ENCODE assay signal across 8 cellular contexts in the genomic region with DNA sequence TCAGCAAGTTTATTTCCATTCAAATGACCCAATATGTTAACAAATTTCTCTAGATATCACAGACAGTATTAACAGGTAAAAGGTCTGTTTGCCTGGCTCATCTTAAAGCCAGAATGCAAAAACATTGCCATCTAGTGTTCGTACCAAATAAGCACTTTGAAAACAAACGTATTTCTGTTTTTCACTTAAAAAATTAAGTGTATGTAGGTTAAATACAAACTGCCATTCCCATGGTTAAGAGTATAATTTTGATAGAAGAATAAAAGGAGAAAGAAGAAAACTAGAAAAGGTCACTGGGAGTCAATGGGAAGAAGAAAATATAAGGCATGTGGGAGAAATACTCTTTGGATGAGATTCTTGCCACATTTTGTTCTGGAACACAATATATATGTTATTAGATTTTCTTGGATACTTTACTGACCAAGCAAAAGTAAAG. TPM values are rescaled to one million over a fixed set of nuclear protein-coding genes. Genes with fewer than 3 reads are reported as not detected.
DNase-seq lines count a peak whose midpoint lies in the region; ATAC-seq and TF ChIP-seq lines count a peak whose summit lies in the region.

No MANE protein-coding gene starts in this region.

- no peaks in the 10 kb centered on the region for H3K27me3 Mint-ChIP-seq in activated CD4-positive, alpha-beta memory T cell treated with anti-CD3 and anti-CD28 coated beads for 36 hours

- H3K27ac ChIP-seq in OCI-LY3 (ENCODE audit: low read length), result no peak overlapping the region
- H3K27ac ChIP-seq in stomach, result no peak overlapping the region

- H2AFZ ChIP-seq in OCI-LY3 (ENCODE audit: low read depth, low read length), result no peak overlapping the region

- no peak for DNase-seq in BJ (ENCODE audit: low read depth)
- peak; percentile 27 to 50 for DNase-seq in erythroblast (lab: John Stamatoyannopoulos, UW)
- no peak for DNase-seq in stomach
- DNase-seq in activated CD4-positive, alpha-beta memory T cell treated with anti-CD3 and anti-CD28 coated beads for 36 hours, result no peak

- no peaks in the 10 kb centered on the region for H3K9me3 Mint-ChIP-seq in activated CD4-positive, alpha-beta memory T cell treated with anti-CD3 and anti-CD28 coated beads for 36 hours

- peaks cover 6% of the 10 kb centered on the region for H3K36me3 Mint-ChIP-seq in activated CD4-positive, alpha-beta memory T cell treated with anti-CD3 and anti-CD28 coated beads for 36 hours

- CTCF ChIA-PET in BJ (lab: Yijun Ruan, JAX), result interaction anchor here (0.7 to 1.0 kb wide), 3 partner anchors 13 to 583 kb away, joined by 3 to 6 read pairs (median 3); no protein-coding TSS in a partner anchor
- CTCF ChIA-PET in activated CD4-positive, alpha-beta memory T cell treated with anti-CD3 and anti-CD28 coated beads for 36 hours (lab: Charles Lee), result no interaction called here

- WGBS in stomach, 5 donors, result 31 to 38% (median 33%) methylated on average over 2 of the region's 2 CpGs

- TF ChIP-seq POLR2A in erythroblast (IDR thresholded peaks at IDR 0.05; ENCODE audit: low read length), result no peak
- no peak for TF ChIP-seq POLR2A in stomach (IDR thresholded peaks at IDR 0.05)

- no peak overlapping the region for H3K4me3 ChIP-seq in BJ (ENCODE audit: low read depth, low read length)
- no peak overlapping the region for H3K4me3 ChIP-seq in OCI-LY3 (ENCODE audit: low read length)
- no peak overlapping the region for H3K4me3 ChIP-seq in stomach

- no peaks in the 10 kb centered on the region for H3K4me1 Mint-ChIP-seq in activated CD4-positive, alpha-beta memory T cell treated with anti-CD3 and anti-CD28 coated beads for 36 hours (ENCODE audit: low read depth)

- H3K36me3 ChIP-seq in BJ (ENCODE audit: control insufficient read depth, insufficient read depth, low read length) (no peaks in the 10 kb centered on the region), OCI-LY3 (replicated peaks; ENCODE audit: low read depth, low read length) (peaks cover 5% of the 10 kb centered on the region), stomach (peaks cover 0 to 23% (median 13%) of the 10 kb centered on the region in 4 donors)

- H3K4me3 Mint-ChIP-seq in activated CD4-positive, alpha-beta memory T cell treated with anti-CD3 and anti-CD28 coated beads for 36 hours, result no peak overlapping the region

- no peaks in the 10 kb centered on the region for H3K79me2 ChIP-seq in OCI-LY3 (ENCODE audit: low read length)

- peak; percentile 61 for ATAC-seq in HG03442 (IDR thresholded peaks at IDR 0.05; ENCODE audit: unreplicated experiment)
- ATAC-seq in GM18517 (IDR thresholded peaks at IDR 0.05; ENCODE audit: unreplicated experiment), result no peak
- no peak for ATAC-seq in HG02763 (IDR thresholded peaks at IDR 0.05; ENCODE audit: unreplicated experiment)

- no peaks in the 10 kb centered on the region for H3K9me3 ChIP-seq in OCI-LY3 (ENCODE audit: insufficient read depth, low read length)
- H3K9me3 ChIP-seq in stomach, result no peaks in the 10 kb centered on the region

- H3K27me3 ChIP-seq in BJ (ENCODE audit: control insufficient read depth, insufficient read depth, low read length), result no peaks in the 10 kb centered on the region
- no peaks in the 10 kb centered on the region for H3K27me3 ChIP-seq in OCI-LY3 (ENCODE audit: low read depth, low read length)
- H3K27me3 ChIP-seq in stomach, result no peaks in the 10 kb centered on the region

- POLR2A ChIA-PET in BJ (lab: Charles Lee), result no interaction called here
- POLR2A ChIA-PET in activated CD4-positive, alpha-beta memory T cell treated with anti-CD3 and anti-CD28 coated beads for 36 hours (lab: Charles Lee), result no interaction called here

- TF ChIP-seq CTCF in BJ (IDR thresholded peaks at IDR 0.05; ENCODE audit: insufficient read depth, low read depth, low read length), result peak; percentile 65
- peak; percentile 86 for TF ChIP-seq CTCF in OCI-LY3 (IDR thresholded peaks at IDR 0.05; ENCODE audit: low read depth, low read length)
- TF ChIP-seq CTCF in stomach (IDR thresholded peaks at IDR 0.05), result peak in 4 of 7 experiments; percentile 25 to 36 (median 32)

- no peaks in the 10 kb centered on the region for H4K20me1 ChIP-seq in OCI-LY3 (ENCODE audit: insufficient read depth, low read length)

- intact Hi-C loops in stomach (cut with DNase I; ENCODE audit: low total_unique reads), result loop anchor here (10.0 kb wide), 1 partner anchor 582 kb away; no protein-coding TSS in a partner anchor
- intact Hi-C loops in activated CD4-positive, alpha-beta memory T cell treated with anti-CD3 and anti-CD28 coated beads for 36 hours (cut with micrococcal nuclease), result loop anchor here (1.0 to 5.0 kb wide), 2 partner anchors 50 to 584 kb away; no protein-coding TSS in a partner anchor

- H3K4me2 ChIP-seq in OCI-LY3 (ENCODE audit: low read length), result no peak overlapping the region

- H3K27ac Mint-ChIP-seq in activated CD4-positive, alpha-beta memory T cell treated with anti-CD3 and anti-CD28 coated beads for 36 hours, result no peak overlapping the region

- H3K9ac ChIP-seq in OCI-LY3 (ENCODE audit: low read length), result no peak overlapping the region

- H3K4me1 ChIP-seq in OCI-LY3 (ENCODE audit: low read length), result no peaks in the 10 kb centered on the region
- H3K4me1 ChIP-seq in stomach, result no peaks in the 10 kb centered on the region

- no peak for TF ChIP-seq EP300 in stomach (IDR thresholded peaks at IDR 0.05)

RNA-seq across cellular contexts. Expression of a gene that starts 51.0 kb away (rescaled TPM):
- 11.7 and 16.8 TPM in 2 replicates for polyA plus RNA-seq in BJ (2011; rRNA removed)
- polyA minus RNA-seq in BJ (2011; rRNA and poly(A)+ RNA removed), result 3.8 and 7.0 TPM in 2 replicates
- 10 to 100 TPM in 4 of 5 donors, 1 to 10 TPM in 1; 2.3 to 29.9 (median 18.1) TPM for total RNA-seq in stomach
- polyA plus RNA-seq in stomach, result 10 to 100 TPM in 1 of 3 donors, 1 to 10 TPM in 2; 6.7 to 12.1 (median 9.1) TPM
- 10 to 100 TPM; 18.2 to 19.4 TPM for total RNA-seq in activated CD4-positive, alpha-beta memory T cell treated with anti-CD3 and anti-CD28 coated beads for 36 hours

Comparison
In these comparisons a context has a peak if more than half of its experiments do, and no peak if none do; other contexts are left out.
1. DNase-seq: peak in erythroblast (2 of 2); none in BJ (single experiment), stomach (single experiment) and activated CD4-positive, alpha-beta memory T cell treated with anti-CD3 and anti-CD28 coated beads for 36 hours (single experiment).
2. CTCF ChIP-seq: peak in every context shown above with its lines; median percentile 86 in OCI-LY3; 65 in BJ; 32 in stomach.